1 cellular context compared by ENCODE assay signal in genomic region chr1:87335175-87335992, GRCh38.
A peak's percentile ranks its signal among the peaks of the same experiment; 100 is the strongest.
TF ChIP-seq lines count a peak whose summit lies in the region.

No MANE protein-coding gene starts in this region.

TF ChIP-seq in HCT116, 20 proteins besides CTCF, POLR2A, EP300 and RAD21 (continued from another document):
- TF ChIP-seq, protein P1, sequence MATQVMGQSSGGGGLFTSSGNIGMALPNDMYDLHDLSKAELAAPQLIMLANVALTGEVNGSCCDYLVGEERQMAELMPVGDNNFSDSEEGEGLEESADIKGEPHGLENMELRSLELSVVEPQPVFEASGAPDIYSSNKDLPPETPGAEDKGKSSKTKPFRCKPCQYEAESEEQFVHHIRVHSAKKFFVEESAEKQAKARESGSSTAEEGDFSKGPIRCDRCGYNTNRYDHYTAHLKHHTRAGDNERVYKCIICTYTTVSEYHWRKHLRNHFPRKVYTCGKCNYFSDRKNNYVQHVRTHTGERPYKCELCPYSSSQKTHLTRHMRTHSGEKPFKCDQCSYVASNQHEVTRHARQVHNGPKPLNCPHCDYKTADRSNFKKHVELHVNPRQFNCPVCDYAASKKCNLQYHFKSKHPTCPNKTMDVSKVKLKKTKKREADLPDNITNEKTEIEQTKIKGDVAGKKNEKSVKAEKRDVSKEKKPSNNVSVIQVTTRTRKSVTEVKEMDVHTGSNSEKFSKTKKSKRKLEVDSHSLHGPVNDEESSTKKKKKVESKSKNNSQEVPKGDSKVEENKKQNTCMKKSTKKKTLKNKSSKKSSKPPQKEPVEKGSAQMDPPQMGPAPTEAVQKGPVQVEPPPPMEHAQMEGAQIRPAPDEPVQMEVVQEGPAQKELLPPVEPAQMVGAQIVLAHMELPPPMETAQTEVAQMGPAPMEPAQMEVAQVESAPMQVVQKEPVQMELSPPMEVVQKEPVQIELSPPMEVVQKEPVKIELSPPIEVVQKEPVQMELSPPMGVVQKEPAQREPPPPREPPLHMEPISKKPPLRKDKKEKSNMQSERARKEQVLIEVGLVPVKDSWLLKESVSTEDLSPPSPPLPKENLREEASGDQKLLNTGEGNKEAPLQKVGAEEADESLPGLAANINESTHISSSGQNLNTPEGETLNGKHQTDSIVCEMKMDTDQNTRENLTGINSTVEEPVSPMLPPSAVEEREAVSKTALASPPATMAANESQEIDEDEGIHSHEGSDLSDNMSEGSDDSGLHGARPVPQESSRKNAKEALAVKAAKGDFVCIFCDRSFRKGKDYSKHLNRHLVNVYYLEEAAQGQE (IDR thresholded peaks at IDR 0.05; ENCODE audit: low read depth): no peak
- TF ChIP-seq ATF3 (IDR thresholded peaks at IDR 0.05): no peak
- 0 out of 2 replicates have a peak, but pooled peaks have one; percentile 4 for TF ChIP-seq SP1 (IDR thresholded peaks at IDR 0.05; ENCODE audit: low read depth)
- no peak for TF ChIP-seq JUND (IDR thresholded peaks at IDR 0.05)
- peak; percentile 36; the same call in 1 of the 2 replicates for TF ChIP-seq MAX (IDR thresholded peaks at IDR 0.05)
